ENCODE assay signal across 29 cellular contexts in genomic region chr7:86454753-86455152, GRCh38.
"Had no signal": no experiment of that assay in that cellular context is flagged by ENCODE, and none has a peak within 500 bp of the region (broad histone marks: within the 10 kb centered on the region; RNA-seq: fewer than 3 reads in every experiment).

No MANE protein-coding gene starts in this region.

- H3K36me3 Mint-ChIP-seq: activated naive CD4-positive, alpha-beta T cell treated with anti-CD3 and anti-CD28 coated beads, Interleukin-2, amount 10 ng/mL, durations not matched to agents 7 days and 5 days; activated naive CD4-positive, alpha-beta T cell treated with anti-CD3 and anti-CD28 coated beads, Interleukin-2, amount 50 U/mL, for 72 hours; activated naive CD8-positive, alpha-beta T cell treated with anti-CD3 and anti-CD28 coated beads, Interleukin-2, amount 10 ng/mL, durations not matched to agents 7 days and 5 days had no signal

- H3K4me1 Mint-ChIP-seq: activated B cell treated with CpG ODN at 0.5 μM for 24 hours; activated naive CD4-positive, alpha-beta T cell treated with anti-CD3 and anti-CD28 coated beads, Interleukin-2, amount 10 ng/mL, durations not matched to agents 7 days and 5 days; activated naive CD8-positive, alpha-beta T cell treated with anti-CD3 and anti-CD28 coated beads, Interleukin-2, amount 10 ng/mL, durations not matched to agents 7 days and 5 days; central memory CD8-positive, alpha-beta T cell had no signal

- DNase-seq: activated B cell treated with CpG ODN at 0.5 μM for 24 hours; activated CD4-positive, alpha-beta T cell treated with anti-CD3 and anti-CD28 coated beads for 48 hours; activated CD4-positive, alpha-beta T cell treated with anti-CD3 and anti-CD28 coated beads, Interleukin-2, amount 50 U/mL, for 1 hour; activated CD4-positive, alpha-beta T cell treated with anti-CD3 and anti-CD28 coated beads, Interleukin-2, amount 50 U/mL, for 48 hours; activated CD8-positive, alpha-beta memory T cell treated with anti-CD3 and anti-CD28 coated beads, Interleukin-2, amount 50 U/mL, for 48 hours; activated CD8-positive, alpha-beta T cell treated with anti-CD3 and anti-CD28 coated beads for 36 hours; activated gamma-delta T cell; activated naive CD4-positive, alpha-beta T cell; activated naive CD4-positive, alpha-beta T cell treated with anti-CD3 and anti-CD28 coated beads, Interleukin-2, amount 10 ng/mL, durations not matched to agents 7 days and 5 days; activated naive CD8-positive, alpha-beta T cell treated with anti-CD3 and anti-CD28 coated beads, Interleukin-2, amount 10 ng/mL, durations not matched to agents 7 days and 5 days; activated T-cell treated with anti-CD3 and anti-CD28 coated beads for 4 hours; activated T-cell treated with anti-CD3 and anti-CD28 coated beads, Interleukin-2, amount 50 U/mL, for 24 hours; activated T-cell treated with anti-CD3 and anti-CD28 coated beads, Interleukin-2, amount 50 U/mL, for 72 hours; anterior cingulate cortex; brain microvascular endothelial cell; dorsolateral prefrontal cortex; effector memory CD4-positive, alpha-beta T cell; endodermal cell; foreskin fibroblast; head of caudate nucleus; hippocampal formation; T-helper 2 cell; WERI-Rb-1 had no signal

- H3K36me3 ChIP-seq: brain microvascular endothelial cell, WERI-Rb-1 had no signal

- H3K4me3 Mint-ChIP-seq: activated B cell treated with CpG ODN at 0.5 μM for 24 hours; activated CD8-positive, alpha-beta T cell treated with anti-CD3 and anti-CD28 coated beads for 36 hours; activated naive CD4-positive, alpha-beta T cell treated with anti-CD3 and anti-CD28 coated beads, Interleukin-2, amount 10 ng/mL, durations not matched to agents 7 days and 5 days; activated naive CD8-positive, alpha-beta T cell treated with anti-CD3 and anti-CD28 coated beads, Interleukin-2, amount 10 ng/mL, durations not matched to agents 7 days and 5 days; activated T-cell treated with anti-CD3 and anti-CD28 coated beads, Interleukin-2, amount 50 U/mL, for 24 hours; activated T-cell treated with anti-CD3 and anti-CD28 coated beads, Interleukin-2, amount 50 U/mL, for 72 hours; central memory CD8-positive, alpha-beta T cell; dendritic cell treated with granulocyte-macrophage colony-stimulating factor and Interleukin-4, amounts not matched to agents 40 ng/mL and 50 ng/mL, for 4 days; endodermal cell had no signal

- H3K27me3 Mint-ChIP-seq: activated B cell treated with CpG ODN at 0.5 μM for 24 hours; activated CD8-positive, alpha-beta T cell treated with anti-CD3 and anti-CD28 coated beads for 36 hours; activated naive CD4-positive, alpha-beta T cell treated with anti-CD3 and anti-CD28 coated beads, Interleukin-2, amount 10 ng/mL, durations not matched to agents 7 days and 5 days; activated naive CD8-positive, alpha-beta T cell treated with anti-CD3 and anti-CD28 coated beads, Interleukin-2, amount 10 ng/mL, durations not matched to agents 7 days and 5 days; activated T-cell treated with anti-CD3 and anti-CD28 coated beads, Interleukin-2, amount 50 U/mL, for 24 hours; central memory CD8-positive, alpha-beta T cell; dendritic cell treated with granulocyte-macrophage colony-stimulating factor and Interleukin-4, amounts not matched to agents 40 ng/mL and 50 ng/mL, for 4 days had no signal

- H3K27ac ChIP-seq: brain microvascular endothelial cell, coronary artery, dorsolateral prefrontal cortex, WERI-Rb-1 had no signal

- H3K27me3 ChIP-seq: brain microvascular endothelial cell, dorsolateral prefrontal cortex had no signal

- H3K27ac Mint-ChIP-seq: activated B cell treated with CpG ODN at 0.5 μM for 24 hours; activated CD8-positive, alpha-beta T cell treated with anti-CD3 and anti-CD28 coated beads for 36 hours; activated naive CD4-positive, alpha-beta T cell treated with anti-CD3 and anti-CD28 coated beads, Interleukin-2, amount 10 ng/mL, durations not matched to agents 7 days and 5 days; activated naive CD4-positive, alpha-beta T cell treated with anti-CD3 and anti-CD28 coated beads, Interleukin-2, amount 50 U/mL, for 72 hours; activated naive CD8-positive, alpha-beta T cell treated with anti-CD3 and anti-CD28 coated beads, Interleukin-2, amount 10 ng/mL, durations not matched to agents 7 days and 5 days; activated T-cell treated with anti-CD3 and anti-CD28 coated beads, Interleukin-2, amount 50 U/mL, for 24 hours; activated T-cell treated with anti-CD3 and anti-CD28 coated beads, Interleukin-2, amount 50 U/mL, for 72 hours; dendritic cell treated with granulocyte-macrophage colony-stimulating factor and Interleukin-4, amounts not matched to agents 40 ng/mL and 50 ng/mL, for 4 days; endodermal cell had no signal

- H3K9me3 Mint-ChIP-seq: activated B cell treated with CpG ODN at 0.5 μM for 24 hours; activated naive CD4-positive, alpha-beta T cell treated with anti-CD3 and anti-CD28 coated beads, Interleukin-2, amount 10 ng/mL, durations not matched to agents 7 days and 5 days; activated naive CD4-positive, alpha-beta T cell treated with anti-CD3 and anti-CD28 coated beads, Interleukin-2, amount 50 U/mL, for 72 hours; activated naive CD8-positive, alpha-beta T cell treated with anti-CD3 and anti-CD28 coated beads, Interleukin-2, amount 10 ng/mL, durations not matched to agents 7 days and 5 days; activated T-cell treated with anti-CD3 and anti-CD28 coated beads, Interleukin-2, amount 50 U/mL, for 24 hours; activated T-cell treated with anti-CD3 and anti-CD28 coated beads, Interleukin-2, amount 50 U/mL, for 72 hours; central memory CD8-positive, alpha-beta T cell; dendritic cell treated with granulocyte-macrophage colony-stimulating factor and Interleukin-4, amounts not matched to agents 40 ng/mL and 50 ng/mL, for 4 days; endodermal cell had no signal

- H3K4me3 ChIP-seq: coronary artery, dorsolateral prefrontal cortex had no signal

- ATAC-seq: activated CD4-positive, CD25-positive, alpha-beta regulatory T cell treated with anti-CD3 and anti-CD28 coated beads, Interleukin-2, amount 50 U/mL, for 24 hours; activated CD8-positive, alpha-beta T cell treated with anti-CD3 and anti-CD28 coated beads for 36 hours; activated naive CD4-positive, alpha-beta T cell treated with anti-CD3 and anti-CD28 coated beads, Interleukin-2, amount 50 U/mL, for 72 hours; activated T-cell treated with anti-CD3 and anti-CD28 coated beads, Interleukin-2, amount 50 U/mL, for 72 hours; esophagus mucosa had no signal
